Comparison of ENCODE assay signal across 17 cellular contexts in genomic region chr1:237792149-237792548, GRCh38.
DNase-seq lines count a peak whose midpoint lies in the region; ATAC-seq and TF ChIP-seq lines count a peak whose summit lies in the region.
"Had no signal": no experiment of that assay in that cellular context is flagged by ENCODE, and none has a peak within 500 bp of the region (broad histone marks: within the 10 kb centered on the region; RNA-seq: fewer than 3 reads in every experiment).

No MANE protein-coding gene starts in this region.

- no peak overlapping the region for H2BK12ac ChIP-seq in neuronal stem cell (ENCODE audit: low read length)

- H3K4me2 ChIP-seq in SK-N-SH, result no peak overlapping the region
- H3K4me2 ChIP-seq in neuronal stem cell (ENCODE audit: insufficient read depth, low read length, poor library complexity, severe bottlenecking), result no peak overlapping the region
- H3K4me2 ChIP-seq: A549 had no signal

- no peak overlapping the region for H3K9ac ChIP-seq in SK-N-SH
- peak overlapping the region; percentile 4 for H3K9ac ChIP-seq in neuronal stem cell (ENCODE audit: low read depth, low read length, poor library complexity)
- H3K9ac ChIP-seq: BLaER1 treated with 17β-estradiol and CSF1 and Interleukin-3, amounts not matched to agents 10 nM and 100 nM had no signal

- POLR2A ChIA-PET in SK-N-SH (lab: Yijun Ruan, JAX), result interaction anchor here (0.7 kb wide), 1 partner anchor 1495 kb away, joined by 3 read pairs; no protein-coding TSS in a partner anchor

- intact Hi-C loops in left ventricle myocardium inferior (cut with micrococcal nuclease), result no loop called here

- H3K4me3 ChIP-seq in SK-N-SH (ENCODE audit: low read depth in 2 of 2, low read length in 1 of 2) (no peak overlapping the region), left ventricle myocardium inferior (no peak overlapping the region), right atrium auricular region (no peak overlapping the region), neuronal stem cell (ENCODE audit: low read length in 2 of 2) (no peak overlapping the region)
- H3K4me3 ChIP-seq: A549; BLaER1 treated with 17β-estradiol and CSF1 and Interleukin-3, amounts not matched to agents 10 nM and 100 nM had no signal

- CTCF ChIA-PET in SK-N-SH (lab: Yijun Ruan, JAX), result interaction anchor here (1.1 to 1.4 kb wide), 2 partner anchors 10 to 15 kb away, joined by 3 to 9 read pairs; no protein-coding TSS in a partner anchor

- H3K23ac ChIP-seq in neuronal stem cell (ENCODE audit: low read depth, low read length, poor library complexity), result no peak overlapping the region

- no peak overlapping the region for H3K14ac ChIP-seq in neuronal stem cell (ENCODE audit: low read length)

- H3K4me1 ChIP-seq in SK-N-SH (ENCODE audit: control insufficient read depth in 1 of 2, insufficient read depth in 2 of 2, low read depth in 1 of 2, low read length in 1 of 2) (peaks cover 0 to 3% of the 10 kb centered on the region in 2 experiments; a peak in 1 of 4 replicates), left ventricle myocardium inferior (peaks cover 38% of the 10 kb centered on the region), right atrium auricular region (peaks cover 0 to 16% of the 10 kb centered on the region in 2 donors), neuronal stem cell (ENCODE audit: control insufficient read depth in 2 of 2, insufficient read depth in 1 of 2, low read depth in 1 of 2, low read length in 2 of 2) (no peaks in the 10 kb centered on the region)

- no peaks in the 10 kb centered on the region for H3F3A ChIP-seq in SK-N-SH (replicated peaks; ENCODE audit: insufficient read depth)

- H3K27ac ChIP-seq in SK-N-SH (ENCODE audit: low read depth in 2 of 2, low read length in 1 of 2), result no peak overlapping the region
- peak overlapping the region; percentile 13 for H3K27ac ChIP-seq in left ventricle myocardium inferior (replicated peaks)
- peak overlapping the region in 1 of 2 donors; percentile 35 for H3K27ac ChIP-seq in right atrium auricular region
- no peak overlapping the region for H3K27ac ChIP-seq in neuronal stem cell (replicated peaks; ENCODE audit: low read length)
- H3K27ac ChIP-seq: 22Rv1; A549; BLaER1 treated with 17β-estradiol and CSF1 and Interleukin-3, amounts not matched to agents 10 nM and 100 nM; C4-2B had no signal

- 72% methylated on average over 7 of the region's 7 CpGs for WGBS in SK-N-SH (ENCODE audit: low lambda C conversion rate)
- no CpG with 5 or more reads among the region's 7 CpGs for WGBS in neuronal stem cell (ENCODE audit: extremely low coverage in 2 of 2, insufficient read length in 2 of 2, insufficient replicate concordance in 1 of 2), 2 donors

- H3K9me2 ChIP-seq in SK-N-SH, result no peaks in the 10 kb centered on the region

- no peak overlapping the region for H2BK120ac ChIP-seq in neuronal stem cell (ENCODE audit: low read depth, low read length)

- H3K18ac ChIP-seq in neuronal stem cell (ENCODE audit: low read length), result no peak overlapping the region

- no peak overlapping the region for H2BK15ac ChIP-seq in neuronal stem cell (ENCODE audit: low read length)

- no peak for TF ChIP-seq RAD21 in SK-N-SH (IDR thresholded peaks at IDR 0.05; ENCODE audit: low read length)

- H4K8ac ChIP-seq in neuronal stem cell (ENCODE audit: low read depth, low read length), result no peak overlapping the region

- H3K4ac ChIP-seq in neuronal stem cell (ENCODE audit: low read length), result no peak overlapping the region

- H2AK5ac ChIP-seq in neuronal stem cell (ENCODE audit: low read depth, low read length), result no peak overlapping the region

- H2BK5ac ChIP-seq in neuronal stem cell (ENCODE audit: low read length), result no peak overlapping the region

- H2AFZ ChIP-seq in SK-N-SH (ENCODE audit: low read depth) (no peak overlapping the region), neuronal stem cell (ENCODE audit: low read length) (no peak overlapping the region)

- no peak for TF ChIP-seq CTCF in SK-N-SH (IDR thresholded peaks at IDR 0.05)
- no peak for TF ChIP-seq CTCF in left ventricle myocardium inferior (IDR thresholded peaks at IDR 0.05; ENCODE audit: borderline replicate concordance)
- no peak for TF ChIP-seq CTCF in right atrium auricular region (IDR thresholded peaks at IDR 0.05)

- peak; percentile 18; the same call in 2 of the 3 replicates for ATAC-seq in SK-N-SH treated with all-trans-retinoic acid at 6 μM for 48 hours
- no peak for ATAC-seq in GM18873 (IDR thresholded peaks at IDR 0.05; ENCODE audit: low FRiP score, unreplicated experiment)
- ATAC-seq: A549; CD8-positive, alpha-beta T cell had no signal

- DNase-seq in SK-N-SH (no peak), left ventricle myocardium inferior (no peak), right atrium auricular region (ENCODE audit: low spot score) (no peak), neuronal stem cell (ENCODE audit: low spot score) (no peak)
- DNase-seq: AML-193; Caco-2; Calu3; CD4-positive, alpha-beta T cell; CD8-positive, alpha-beta T cell; DMS79 treated with DMSO at 0.1 percent for 48 hours; GF-D8 had no signal

- no peak for TF ChIP-seq EP300 in SK-N-SH (IDR thresholded peaks at IDR 0.05; ENCODE audit: borderline replicate concordance in 1 of 2, low read depth in 1 of 2, low read length in 1 of 2)

- no peaks in the 10 kb centered on the region for H4K20me1 ChIP-seq in SK-N-SH (ENCODE audit: insufficient read depth)
- H4K20me1 ChIP-seq: BLaER1 treated with 17β-estradiol and CSF1 and Interleukin-3, amounts not matched to agents 10 nM and 100 nM had no signal

- H3K27me3 ChIP-seq in SK-N-SH (ENCODE audit: insufficient read depth), result no peaks in the 10 kb centered on the region
- H3K27me3 ChIP-seq in left ventricle myocardium inferior (ENCODE audit: low read depth), result no peaks in the 10 kb centered on the region
- no peaks in the 10 kb centered on the region for H3K27me3 ChIP-seq in right atrium auricular region
- H3K27me3 ChIP-seq in neuronal stem cell (ENCODE audit: control insufficient read depth in 3 of 3, insufficient read depth in 3 of 3, low read depth in 1 of 3, low read length in 3 of 3), result no peaks in the 10 kb centered on the region
- H3K27me3 ChIP-seq: BLaER1 treated with 17β-estradiol and CSF1 and Interleukin-3, amounts not matched to agents 10 nM and 100 nM had no signal

- no peaks in the 10 kb centered on the region for H3K36me3 ChIP-seq in SK-N-SH (replicated peaks in 1 of 2; ENCODE audit: control insufficient read depth in 1 of 2, insufficient read depth in 2 of 2, low read length in 1 of 2)
- peaks cover 52% of the 10 kb centered on the region for H3K36me3 ChIP-seq in left ventricle myocardium inferior
- H3K36me3 ChIP-seq in right atrium auricular region, result peaks cover 44% of the 10 kb centered on the region
- H3K36me3 ChIP-seq in neuronal stem cell (replicated peaks in 1 of 2; ENCODE audit: control insufficient read depth in 2 of 2, insufficient read depth in 2 of 2, low read length in 2 of 2), result no peaks in the 10 kb centered on the region
- H3K36me3 ChIP-seq: BLaER1 treated with 17β-estradiol and CSF1 and Interleukin-3, amounts not matched to agents 10 nM and 100 nM had no signal

- H4K91ac ChIP-seq in neuronal stem cell (ENCODE audit: low read depth, low read length, poor library complexity), result no peak overlapping the region

- no peaks in the 10 kb centered on the region for H3K79me2 ChIP-seq in SK-N-SH (ENCODE audit: insufficient read depth)

- H3K9me3 ChIP-seq in SK-N-SH (no peaks in the 10 kb centered on the region), left ventricle myocardium inferior (replicated peaks) (no peaks in the 10 kb centered on the region), right atrium auricular region (no peaks in the 10 kb centered on the region), neuronal stem cell (replicated peaks in 1 of 2; ENCODE audit: control insufficient read depth in 2 of 2, insufficient read depth in 1 of 2, low read depth in 1 of 2, low read length in 2 of 2) (no peaks in the 10 kb centered on the region)
- H3K9me3 ChIP-seq: A549; BLaER1 treated with 17β-estradiol and CSF1 and Interleukin-3, amounts not matched to agents 10 nM and 100 nM; Caco-2 had no signal

- H3K79me1 ChIP-seq in neuronal stem cell (ENCODE audit: low read depth, low read length), result no peaks in the 10 kb centered on the region

TF ChIP-seq in SK-N-SH treated with all-trans-retinoic acid at 6 μM for 48 hours, 23 proteins besides CTCF, POLR2A, EP300 and RAD21 (continues in another document):
- TF ChIP-seq ZFP3 (CRISPR knock-in tag; IDR thresholded peaks at IDR 0.05), result no peak
- no peak for TF ChIP-seq RARB (CRISPR knock-in tag; IDR thresholded peaks at IDR 0.05)
- TF ChIP-seq ZC3H10 (CRISPR knock-in tag; IDR thresholded peaks at IDR 0.05), result no peak
- no peak for TF ChIP-seq ARNTL (CRISPR knock-in tag; IDR thresholded peaks at IDR 0.05; ENCODE audit: borderline replicate concordance, low read depth)
- TF ChIP-seq ZNF8 (CRISPR knock-in tag; IDR thresholded peaks at IDR 0.05), result no peak
- TF ChIP-seq ZNF70 (CRISPR knock-in tag; IDR thresholded peaks at IDR 0.05), result no peak

TF ChIP-seq in SK-N-SH, 30 proteins besides CTCF, POLR2A, EP300 and RAD21 (continues in another document):
- no peak for TF ChIP-seq RFX5 (IDR thresholded peaks at IDR 0.05; ENCODE audit: low read length)
- TF ChIP-seq CHD2 (IDR thresholded peaks at IDR 0.05; ENCODE audit: low read length, partially characterized antibody), result no peak
- no peak for TF ChIP-seq SMC3 (IDR thresholded peaks at IDR 0.05; ENCODE audit: low read depth, low read length)
- TF ChIP-seq EZH2phosphoT487 (IDR thresholded peaks at IDR 0.05; ENCODE audit: borderline replicate concordance, low read depth), result no peak
- no peak for TF ChIP-seq FOXJ3 (CRISPR knock-in tag; IDR thresholded peaks at IDR 0.05)
- no peak for TF ChIP-seq PBX3 (IDR thresholded peaks at IDR 0.05)
- TF ChIP-seq IRF3 (IDR thresholded peaks at IDR 0.05; ENCODE audit: low read depth, low read length), result no peak
- TF ChIP-seq TCF12 (IDR thresholded peaks at IDR 0.05), result no peak
- TF ChIP-seq GABPA (IDR thresholded peaks at IDR 0.05; ENCODE audit: low read depth), result no peak
